In the genomic region with DNA sequence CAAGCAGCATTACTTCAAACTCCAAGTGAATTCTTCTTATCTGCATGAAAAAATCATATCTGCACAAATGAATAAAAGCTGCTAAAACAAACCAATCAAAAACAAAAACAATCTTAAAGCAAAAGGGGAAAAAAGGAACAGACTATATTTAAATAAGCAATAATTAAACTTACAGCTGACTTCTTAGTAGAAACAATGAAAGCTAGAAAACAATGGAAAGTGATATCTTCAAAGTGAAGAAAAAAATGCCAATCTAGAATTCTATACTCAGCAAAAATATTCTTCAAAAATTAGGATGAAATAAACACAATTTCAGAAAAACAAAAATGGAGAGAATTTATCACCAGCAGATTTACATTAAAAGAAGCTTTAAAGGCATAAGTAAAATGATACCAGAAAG, we compare ENCODE assay signal across 2 cellular contexts.
TF ChIP-seq lines count a peak whose summit lies in the region.

No MANE protein-coding gene starts in this region.

TF ChIP-seq in HepG2, 621 proteins besides CTCF, POLR2A, EP300 and RAD21:
- TF ChIP-seq ZNF569 (CRISPR knock-in tag; IDR thresholded peaks at IDR 0.05; ENCODE audit: borderline replicate concordance): no peak
- TF ChIP-seq, protein P1, sequence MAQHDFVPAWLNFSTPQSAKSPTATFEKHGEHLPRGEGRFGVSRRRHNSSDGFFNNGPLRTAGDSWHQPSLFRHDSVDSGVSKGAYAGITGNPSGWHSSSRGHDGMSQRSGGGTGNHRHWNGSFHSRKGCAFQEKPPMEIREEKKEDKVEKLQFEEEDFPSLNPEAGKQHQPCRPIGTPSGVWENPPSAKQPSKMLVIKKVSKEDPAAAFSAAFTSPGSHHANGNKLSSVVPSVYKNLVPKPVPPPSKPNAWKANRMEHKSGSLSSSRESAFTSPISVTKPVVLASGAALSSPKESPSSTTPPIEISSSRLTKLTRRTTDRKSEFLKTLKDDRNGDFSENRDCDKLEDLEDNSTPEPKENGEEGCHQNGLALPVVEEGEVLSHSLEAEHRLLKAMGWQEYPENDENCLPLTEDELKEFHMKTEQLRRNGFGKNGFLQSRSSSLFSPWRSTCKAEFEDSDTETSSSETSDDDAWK (CRISPR knock-in tag; IDR thresholded peaks at IDR 0.05): no peak
- no peak for TF ChIP-seq HOXD1 (CRISPR knock-in tag; IDR thresholded peaks at IDR 0.05)
- TF ChIP-seq ZNF20 (CRISPR knock-in tag; IDR thresholded peaks at IDR 0.05): no peak
- TF ChIP-seq ZNF317 (CRISPR knock-in tag; IDR thresholded peaks at IDR 0.05): peak; percentile 98
- TF ChIP-seq MAFK (conservative IDR thresholded peaks at IDR 0.05 in 1 of 2, IDR thresholded peaks at IDR 0.05 in 1 of 2; ENCODE audit: low read length in 2 of 2): peak in 1 of 2 experiments; percentile 16; a peak in 1 of 4 replicates
- TF ChIP-seq SOX5 (CRISPR knock-in tag; IDR thresholded peaks at IDR 0.05; ENCODE audit: borderline replicate concordance): no peak
- no peak for TF ChIP-seq ZNF30 (CRISPR knock-in tag; IDR thresholded peaks at IDR 0.05)
- TF ChIP-seq KMT2A (CRISPR knock-in tag; IDR thresholded peaks at IDR 0.05): no peak
- TF ChIP-seq ZSCAN29 (CRISPR knock-in tag; conservative IDR thresholded peaks at IDR 0.05): no peak
- no peak for TF ChIP-seq KAT2B (IDR thresholded peaks at IDR 0.05; ENCODE audit: borderline replicate concordance, low read depth, low read length)

TF ChIP-seq in K562, 482 proteins besides CTCF, POLR2A, EP300 and RAD21 (continues in another document):
- TF ChIP-seq, protein P2, sequence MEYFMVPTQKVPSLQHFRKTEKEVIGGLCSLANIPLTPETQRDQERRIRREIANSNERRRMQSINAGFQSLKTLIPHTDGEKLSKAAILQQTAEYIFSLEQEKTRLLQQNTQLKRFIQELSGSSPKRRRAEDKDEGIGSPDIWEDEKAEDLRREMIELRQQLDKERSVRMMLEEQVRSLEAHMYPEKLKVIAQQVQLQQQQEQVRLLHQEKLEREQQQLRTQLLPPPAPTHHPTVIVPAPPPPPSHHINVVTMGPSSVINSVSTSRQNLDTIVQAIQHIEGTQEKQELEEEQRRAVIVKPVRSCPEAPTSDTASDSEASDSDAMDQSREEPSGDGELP (CRISPR knock-in tag; IDR thresholded peaks at IDR 0.05; ENCODE audit: borderline replicate concordance): no peak
- TF ChIP-seq, protein P3, sequence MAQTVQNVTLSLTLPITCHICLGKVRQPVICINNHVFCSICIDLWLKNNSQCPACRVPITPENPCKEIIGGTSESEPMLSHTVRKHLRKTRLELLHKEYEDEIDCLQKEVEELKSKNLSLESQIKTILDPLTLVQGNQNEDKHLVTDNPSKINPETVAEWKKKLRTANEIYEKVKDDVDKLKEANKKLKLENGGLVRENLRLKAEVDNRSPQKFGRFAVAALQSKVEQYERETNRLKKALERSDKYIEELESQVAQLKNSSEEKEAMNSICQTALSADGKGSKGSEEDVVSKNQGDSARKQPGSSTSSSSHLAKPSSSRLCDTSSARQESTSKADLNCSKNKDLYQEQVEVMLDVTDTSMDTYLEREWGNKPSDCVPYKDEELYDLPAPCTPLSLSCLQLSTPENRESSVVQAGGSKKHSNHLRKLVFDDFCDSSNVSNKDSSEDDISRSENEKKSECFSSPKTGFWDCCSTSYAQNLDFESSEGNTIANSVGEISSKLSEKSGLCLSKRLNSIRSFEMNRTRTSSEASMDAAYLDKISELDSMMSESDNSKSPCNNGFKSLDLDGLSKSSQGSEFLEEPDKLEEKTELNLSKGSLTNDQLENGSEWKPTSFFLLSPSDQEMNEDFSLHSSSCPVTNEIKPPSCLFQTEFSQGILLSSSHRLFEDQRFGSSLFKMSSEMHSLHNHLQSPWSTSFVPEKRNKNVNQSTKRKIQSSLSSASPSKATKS (CRISPR knock-in tag; IDR thresholded peaks at IDR 0.05): no peak
- no peak for TF ChIP-seq SAP30 (IDR thresholded peaks at IDR 0.05; ENCODE audit: borderline replicate concordance, insufficient read depth, low read depth, low read length, poor library complexity, severe bottlenecking)
- no peak for TF ChIP-seq ELF2 (CRISPR knock-in tag; IDR thresholded peaks at IDR 0.05)
- 0 out of 2 replicates have a peak, but pooled peaks have one; percentile 24 for TF ChIP-seq TOE1 (IDR thresholded peaks at IDR 0.05; ENCODE audit: borderline replicate concordance)
- TF ChIP-seq TOE1 (CRISPR knock-in tag; IDR thresholded peaks at IDR 0.05; ENCODE audit: borderline replicate concordance, low read depth): no peak
- TF ChIP-seq CHD2 (IDR thresholded peaks at IDR 0.05; ENCODE audit: low read depth, low read length): no peak
- TF ChIP-seq, protein P4, sequence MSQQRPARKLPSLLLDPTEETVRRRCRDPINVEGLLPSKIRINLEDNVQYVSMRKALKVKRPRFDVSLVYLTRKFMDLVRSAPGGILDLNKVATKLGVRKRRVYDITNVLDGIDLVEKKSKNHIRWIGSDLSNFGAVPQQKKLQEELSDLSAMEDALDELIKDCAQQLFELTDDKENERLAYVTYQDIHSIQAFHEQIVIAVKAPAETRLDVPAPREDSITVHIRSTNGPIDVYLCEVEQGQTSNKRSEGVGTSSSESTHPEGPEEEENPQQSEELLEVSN (IDR thresholded peaks at IDR 0.05; ENCODE audit: borderline replicate concordance in 1 of 2, extremely low read depth in 1 of 2, insufficient read depth in 1 of 2, insufficient read length in 1 of 2, low read depth in 1 of 2, low read length in 1 of 2, poor library complexity in 1 of 2, severe bottlenecking in 1 of 2): no peak
- TF ChIP-seq TRIM28 (IDR thresholded peaks at IDR 0.05): peak; percentile 99
- TF ChIP-seq, protein P5, sequence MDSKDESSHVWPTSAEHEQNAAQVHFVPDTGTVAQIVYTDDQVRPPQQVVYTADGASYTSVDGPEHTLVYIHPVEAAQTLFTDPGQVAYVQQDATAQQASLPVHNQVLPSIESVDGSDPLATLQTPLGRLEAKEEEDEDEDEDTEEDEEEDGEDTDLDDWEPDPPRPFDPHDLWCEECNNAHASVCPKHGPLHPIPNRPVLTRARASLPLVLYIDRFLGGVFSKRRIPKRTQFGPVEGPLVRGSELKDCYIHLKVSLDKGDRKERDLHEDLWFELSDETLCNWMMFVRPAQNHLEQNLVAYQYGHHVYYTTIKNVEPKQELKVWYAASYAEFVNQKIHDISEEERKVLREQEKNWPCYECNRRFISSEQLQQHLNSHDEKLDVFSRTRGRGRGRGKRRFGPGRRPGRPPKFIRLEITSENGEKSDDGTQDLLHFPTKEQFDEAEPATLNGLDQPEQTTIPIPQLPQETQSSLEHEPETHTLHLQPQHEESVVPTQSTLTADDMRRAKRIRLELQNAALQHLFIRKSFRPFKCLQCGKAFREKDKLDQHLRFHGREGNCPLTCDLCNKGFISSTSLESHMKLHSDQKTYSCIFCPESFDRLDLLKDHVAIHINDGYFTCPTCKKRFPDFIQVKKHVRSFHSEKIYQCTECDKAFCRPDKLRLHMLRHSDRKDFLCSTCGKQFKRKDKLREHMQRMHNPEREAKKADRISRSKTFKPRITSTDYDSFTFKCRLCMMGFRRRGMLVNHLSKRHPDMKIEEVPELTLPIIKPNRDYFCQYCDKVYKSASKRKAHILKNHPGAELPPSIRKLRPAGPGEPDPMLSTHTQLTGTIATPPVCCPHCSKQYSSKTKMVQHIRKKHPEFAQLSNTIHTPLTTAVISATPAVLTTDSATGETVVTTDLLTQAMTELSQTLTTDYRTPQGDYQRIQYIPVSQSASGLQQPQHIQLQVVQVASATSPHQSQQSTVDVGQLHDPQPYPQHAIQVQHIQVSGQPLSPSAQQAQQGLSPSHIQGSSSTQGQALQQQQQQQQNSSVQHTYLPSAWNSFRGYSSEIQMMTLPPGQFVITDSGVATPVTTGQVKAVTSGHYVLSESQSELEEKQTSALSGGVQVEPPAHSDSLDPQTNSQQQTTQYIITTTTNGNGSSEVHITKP (IDR thresholded peaks at IDR 0.05; ENCODE audit: partially characterized antibody): no peak
- TF ChIP-seq CHD4 (IDR thresholded peaks at IDR 0.05; ENCODE audit: insufficient read depth, insufficient replicate concordance, low read depth, low read length, poor library complexity, severe bottlenecking): no peak
- TF ChIP-seq, protein P6, sequence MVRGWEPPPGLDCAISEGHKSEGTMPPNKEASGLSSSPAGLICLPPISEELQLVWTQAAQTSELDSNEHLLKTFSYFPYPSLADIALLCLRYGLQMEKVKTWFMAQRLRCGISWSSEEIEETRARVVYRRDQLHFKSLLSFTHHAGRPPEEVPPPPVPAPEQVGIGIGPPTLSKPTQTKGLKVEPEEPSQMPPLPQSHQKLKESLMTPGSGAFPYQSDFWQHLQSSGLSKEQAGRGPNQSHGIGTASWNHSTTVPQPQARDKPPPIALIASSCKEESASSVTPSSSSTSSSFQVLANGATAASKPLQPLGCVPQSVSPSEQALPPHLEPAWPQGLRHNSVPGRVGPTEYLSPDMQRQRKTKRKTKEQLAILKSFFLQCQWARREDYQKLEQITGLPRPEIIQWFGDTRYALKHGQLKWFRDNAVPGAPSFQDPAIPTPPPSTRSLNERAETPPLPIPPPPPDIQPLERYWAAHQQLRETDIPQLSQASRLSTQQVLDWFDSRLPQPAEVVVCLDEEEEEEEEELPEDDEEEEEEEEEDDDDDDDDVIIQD (CRISPR knock-in tag; IDR thresholded peaks at IDR 0.05): no peak
- TF ChIP-seq TEAD1 (CRISPR knock-in tag; IDR thresholded peaks at IDR 0.05): no peak
- TF ChIP-seq, protein P7, sequence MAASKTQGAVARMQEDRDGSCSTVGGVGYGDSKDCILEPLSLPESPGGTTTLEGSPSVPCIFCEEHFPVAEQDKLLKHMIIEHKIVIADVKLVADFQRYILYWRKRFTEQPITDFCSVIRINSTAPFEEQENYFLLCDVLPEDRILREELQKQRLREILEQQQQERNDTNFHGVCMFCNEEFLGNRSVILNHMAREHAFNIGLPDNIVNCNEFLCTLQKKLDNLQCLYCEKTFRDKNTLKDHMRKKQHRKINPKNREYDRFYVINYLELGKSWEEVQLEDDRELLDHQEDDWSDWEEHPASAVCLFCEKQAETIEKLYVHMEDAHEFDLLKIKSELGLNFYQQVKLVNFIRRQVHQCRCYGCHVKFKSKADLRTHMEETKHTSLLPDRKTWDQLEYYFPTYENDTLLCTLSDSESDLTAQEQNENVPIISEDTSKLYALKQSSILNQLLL (CRISPR knock-in tag; IDR thresholded peaks at IDR 0.05; ENCODE audit: borderline replicate concordance): no peak
- TF ChIP-seq C11orf30 (IDR thresholded peaks at IDR 0.05; ENCODE audit: low read depth): peak; percentile 77
- TF ChIP-seq MYBL2 (IDR thresholded peaks at IDR 0.05; ENCODE audit: low read depth): 0 out of 2 replicates have a peak, but pooled peaks have one; percentile 11
- no peak for TF ChIP-seq MYBL2 (CRISPR knock-in tag; IDR thresholded peaks at IDR 0.05; ENCODE audit: borderline replicate concordance)
- TF ChIP-seq NBN (IDR thresholded peaks at IDR 0.05; ENCODE audit: low read depth): 0 out of 2 replicates have a peak, but pooled peaks have one; percentile 46
- peak; percentile 48; the same call in 1 of the 2 replicates for TF ChIP-seq ZEB2 (IDR thresholded peaks at IDR 0.05)
- TF ChIP-seq CBX3 (IDR thresholded peaks at IDR 0.05; ENCODE audit: borderline replicate concordance in 1 of 2, low read length in 2 of 2): peak in 1 of 2 experiments; percentile 99; a peak in 2 of 3 replicates
- TF ChIP-seq CHD1 (IDR thresholded peaks at IDR 0.05; ENCODE audit: low read length): no peak
- TF ChIP-seq NCOA2 (IDR thresholded peaks at IDR 0.05; ENCODE audit: partially characterized antibody in 2 of 2): no peak
- TF ChIP-seq, protein P8, sequence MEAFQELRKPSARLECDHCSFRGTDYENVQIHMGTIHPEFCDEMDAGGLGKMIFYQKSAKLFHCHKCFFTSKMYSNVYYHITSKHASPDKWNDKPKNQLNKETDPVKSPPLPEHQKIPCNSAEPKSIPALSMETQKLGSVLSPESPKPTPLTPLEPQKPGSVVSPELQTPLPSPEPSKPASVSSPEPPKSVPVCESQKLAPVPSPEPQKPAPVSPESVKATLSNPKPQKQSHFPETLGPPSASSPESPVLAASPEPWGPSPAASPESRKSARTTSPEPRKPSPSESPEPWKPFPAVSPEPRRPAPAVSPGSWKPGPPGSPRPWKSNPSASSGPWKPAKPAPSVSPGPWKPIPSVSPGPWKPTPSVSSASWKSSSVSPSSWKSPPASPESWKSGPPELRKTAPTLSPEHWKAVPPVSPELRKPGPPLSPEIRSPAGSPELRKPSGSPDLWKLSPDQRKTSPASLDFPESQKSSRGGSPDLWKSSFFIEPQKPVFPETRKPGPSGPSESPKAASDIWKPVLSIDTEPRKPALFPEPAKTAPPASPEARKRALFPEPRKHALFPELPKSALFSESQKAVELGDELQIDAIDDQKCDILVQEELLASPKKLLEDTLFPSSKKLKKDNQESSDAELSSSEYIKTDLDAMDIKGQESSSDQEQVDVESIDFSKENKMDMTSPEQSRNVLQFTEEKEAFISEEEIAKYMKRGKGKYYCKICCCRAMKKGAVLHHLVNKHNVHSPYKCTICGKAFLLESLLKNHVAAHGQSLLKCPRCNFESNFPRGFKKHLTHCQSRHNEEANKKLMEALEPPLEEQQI (IDR thresholded peaks at IDR 0.05): peak; percentile 27; the same call in 1 of the 2 replicates
- 0 out of 2 replicates have a peak, but pooled peaks have one; percentile 9 for TF ChIP-seq ARID1B (IDR thresholded peaks at IDR 0.05)
- TF ChIP-seq ARNT (IDR thresholded peaks at IDR 0.05): no peak
- TF ChIP-seq RBM34 (IDR thresholded peaks at IDR 0.05; ENCODE audit: borderline replicate concordance, insufficient read depth, low read length): no peak
- TF ChIP-seq CBX5 (IDR thresholded peaks at IDR 0.05; ENCODE audit: borderline replicate concordance, low read depth): 0 out of 2 replicates have a peak, but pooled peaks have one; percentile 66
- TF ChIP-seq TRIM24 (IDR thresholded peaks at IDR 0.05): peak; percentile 76 to 91; a peak in 3 of 4 replicates
- TF ChIP-seq KAT7 (CRISPR knock-in tag; IDR thresholded peaks at IDR 0.05; ENCODE audit: borderline replicate concordance): no peak
- TF ChIP-seq ZNF316 (IDR thresholded peaks at IDR 0.05): peak; percentile 91
- TF ChIP-seq HDAC1 (IDR thresholded peaks at IDR 0.05): peak in 1 of 2 experiments; percentile 15; a peak in 1 of 4 replicates
- peak; percentile 51 for TF ChIP-seq MAFG (tag; conservative IDR thresholded peaks at IDR 0.05)
- TF ChIP-seq, protein P9, sequence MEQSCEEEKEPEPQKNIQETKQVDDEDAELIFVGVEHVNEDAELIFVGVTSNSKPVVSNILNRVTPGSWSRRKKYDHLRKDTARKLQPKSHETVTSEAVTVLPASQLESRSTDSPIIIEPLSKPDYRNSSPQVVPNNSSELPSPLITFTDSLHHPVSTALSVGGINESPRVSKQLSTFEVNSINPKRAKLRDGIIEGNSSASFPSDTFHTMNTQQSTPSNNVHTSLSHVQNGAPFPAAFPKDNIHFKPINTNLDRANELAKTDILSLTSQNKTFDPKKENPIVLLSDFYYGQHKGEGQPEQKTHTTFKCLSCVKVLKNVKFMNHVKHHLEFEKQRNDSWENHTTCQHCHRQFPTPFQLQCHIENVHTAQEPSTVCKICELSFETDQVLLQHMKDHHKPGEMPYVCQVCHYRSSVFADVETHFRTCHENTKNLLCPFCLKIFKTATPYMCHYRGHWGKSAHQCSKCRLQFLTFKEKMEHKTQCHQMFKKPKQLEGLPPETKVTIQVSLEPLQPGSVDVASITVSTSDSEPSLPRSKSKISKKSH (CRISPR knock-in tag; IDR thresholded peaks at IDR 0.05): peak; percentile 37; the same call in 1 of the 2 replicates
- TF ChIP-seq LEF1 (IDR thresholded peaks at IDR 0.05): peak; percentile 76
- TF ChIP-seq ZC3H8 (IDR thresholded peaks at IDR 0.05): peak; percentile 43; the same call in 1 of the 2 replicates
- no peak for TF ChIP-seq SMAD2 (IDR thresholded peaks at IDR 0.05; ENCODE audit: low read depth, low read length)
